ENCODE assay signal across 9 cellular contexts in genomic region chr13:80037505-80037888, GRCh38.
A peak's percentile ranks its signal among the peaks of the same experiment; 100 is the strongest.
DNase-seq lines count a peak whose midpoint lies in the region; ATAC-seq and TF ChIP-seq lines count a peak whose summit lies in the region.
"Had no signal": no experiment of that assay in that cellular context is flagged by ENCODE, and none has a peak within 500 bp of the region (broad histone marks: within the 10 kb centered on the region; RNA-seq: fewer than 3 reads in every experiment).

No MANE protein-coding gene starts in this region.

- H4K20me1 ChIP-seq in BLaER1 treated with 17β-estradiol and CSF1 and Interleukin-3, amounts not matched to agents 10 nM and 100 nM: no peaks in the 10 kb centered on the region
- no peaks in the 10 kb centered on the region for H4K20me1 ChIP-seq in GM23248 (ENCODE audit: insufficient read depth)
- H4K20me1 ChIP-seq in PC-3 (ENCODE audit: low read length): no peaks in the 10 kb centered on the region
- H4K20me1 ChIP-seq in hepatocyte (ENCODE audit: insufficient read depth, poor library complexity, severe bottlenecking): no peaks in the 10 kb centered on the region

- H2AFZ ChIP-seq in GM23248 (no peak overlapping the region), PC-3 (ENCODE audit: low read length) (no peak overlapping the region), hepatocyte (no peak overlapping the region)

- H3K4me1 Mint-ChIP-seq in endothelial cell (ENCODE audit: unreplicated experiment): peaks cover 25% of the 10 kb centered on the region

- peak overlapping the region in 8 of 11 experiments; percentile 31 to 69 (median 54); a peak in 15 of 22 replicates for H3K27ac ChIP-seq in BLaER1 treated with 17β-estradiol and CSF1 and Interleukin-3, amounts not matched to agents 10 nM and 100 nM
- H3K27ac ChIP-seq in GM23248: peak overlapping the region; percentile 58
- peak overlapping the region; percentile 87 for H3K27ac ChIP-seq in PC-3 (ENCODE audit: low read length)
- no peak overlapping the region for H3K27ac ChIP-seq in hepatocyte
- H3K27ac ChIP-seq: transverse colon had no signal

- no peaks in the 10 kb centered on the region for H3K36me3 Mint-ChIP-seq in endothelial cell (ENCODE audit: low read depth, unreplicated experiment)

- WGBS in GM23248 (ENCODE audit: low coverage in 1 of 2, low lambda C conversion rate in 2 of 2, missing lambda C conversion rate in 2 of 2), 2 experiments: 1 to 2% methylated on average over 2 of the region's 2 CpGs
- 70% methylated on average over 2 of the region's 2 CpGs for WGBS in hepatocyte (ENCODE audit: low lambda C conversion rate, missing lambda C conversion rate)

- H3K4me1 ChIP-seq in BLaER1 treated with 17β-estradiol and CSF1 and Interleukin-3, amounts not matched to agents 10 nM and 100 nM: peaks cover 29 to 62% (median 50%) of the 10 kb centered on the region in 10 experiments
- H3K4me1 ChIP-seq in GM23248 (ENCODE audit: insufficient read depth) (peaks cover 39% of the 10 kb centered on the region), PC-3 (ENCODE audit: insufficient read depth, low read length) (peaks cover 50% of the 10 kb centered on the region), hepatocyte (ENCODE audit: insufficient read depth) (no peaks in the 10 kb centered on the region)

- POLR2A ChIA-PET in PC-3 (lab: Charles Lee; ENCODE audit: unreplicated experiment): interaction anchor here (0.6 kb wide), 1 partner anchor 359 kb away, joined by 3 read pairs; no protein-coding TSS in a partner anchor

- no peaks in the 10 kb centered on the region; the same call in 1 of the 2 replicates for H3K9me2 ChIP-seq in GM23248 (ENCODE audit: insufficient read depth)
- no peaks in the 10 kb centered on the region for H3K9me2 ChIP-seq in PC-3 (replicated peaks; ENCODE audit: low read length)
- no peaks in the 10 kb centered on the region for H3K9me2 ChIP-seq in hepatocyte (replicated peaks; ENCODE audit: insufficient read depth)

- H3K27me3 Mint-ChIP-seq in endothelial cell (ENCODE audit: unreplicated experiment): peaks cover 2% of the 10 kb centered on the region

- DNase-seq in GM23248 (peak; percentile 96), PC-3 (peak; percentile 84), hepatocyte (ENCODE audit: low spot score) (peak; percentile 5), SHP77 treated with DMSO at 0.1 percent for 48 hours (lab: John Stamatoyannopoulos, UW) (no peak), NOMO-1 treated with dmso at 0.1 percent for 144 hours (lab: John Stamatoyannopoulos, UW; ENCODE audit: unreplicated experiment) (no peak), endothelial cell (ENCODE audit: low spot score) (no peak)
- DNase-seq: transverse colon had no signal

- H3K4me2 ChIP-seq in BLaER1 treated with 17β-estradiol and CSF1 and Interleukin-3, amounts not matched to agents 10 nM and 100 nM: peak overlapping the region in 9 of 11 experiments; percentile 55 to 80 (median 63); a peak in 17 of 22 replicates
- H3K4me2 ChIP-seq in GM23248 (ENCODE audit: unreplicated experiment) (peak overlapping the region; percentile 39), PC-3 (ENCODE audit: low read length) (peak overlapping the region; percentile 35), hepatocyte (no peak overlapping the region)

- intact Hi-C loops in PC-3 (cut with micrococcal nuclease): no loop called here

- H3K9ac ChIP-seq in BLaER1 treated with 17β-estradiol and CSF1 and Interleukin-3, amounts not matched to agents 10 nM and 100 nM: peak overlapping the region in 1 of 11 experiments; percentile 10; a peak in 1 of 22 replicates
- H3K9ac ChIP-seq in GM23248: 0 out of 2 replicates have a peak overlapping the region, but pooled peaks have one; percentile 0
- peak overlapping the region; percentile 58 for H3K9ac ChIP-seq in PC-3 (ENCODE audit: low read length)

- no peaks in the 10 kb centered on the region for H3K9me3 Mint-ChIP-seq in endothelial cell (ENCODE audit: unreplicated experiment)

- H3K4me3 Mint-ChIP-seq in endothelial cell (ENCODE audit: unreplicated experiment): no peak overlapping the region

- no peaks in the 10 kb centered on the region for H3K27me3 ChIP-seq in BLaER1 treated with 17β-estradiol and CSF1 and Interleukin-3, amounts not matched to agents 10 nM and 100 nM
- H3K27me3 ChIP-seq in GM23248 (replicated peaks; ENCODE audit: insufficient read depth): no peaks in the 10 kb centered on the region
- H3K27me3 ChIP-seq in PC-3 (ENCODE audit: low read length): no peaks in the 10 kb centered on the region
- H3K27me3 ChIP-seq in hepatocyte: no peaks in the 10 kb centered on the region
- H3K27me3 ChIP-seq: transverse colon had no signal

- no peak for TF ChIP-seq CTCF in PC-3 (conservative IDR thresholded peaks at IDR 0.05; ENCODE audit: low read depth, low read length)
- TF ChIP-seq CTCF in hepatocyte (IDR thresholded peaks at IDR 0.05; ENCODE audit: poor library complexity): no peak
- TF ChIP-seq CTCF in endothelial cell (IDR thresholded peaks at IDR 0.05; ENCODE audit: unreplicated experiment): no peak

- CTCF ChIA-PET in PC-3 (lab: Charles Lee): no interaction called here

- peak; percentile 78 for ATAC-seq in PC-3
- ATAC-seq in HG03135 (IDR thresholded peaks at IDR 0.05; ENCODE audit: unreplicated experiment): no peak

- no TSS peak for BruUV-seq in PC-3 (replicated peaks; lab: Mats Ljungman, UMichigan)

- H3F3A ChIP-seq in GM23248 (ENCODE audit: insufficient read depth) (peaks cover 35% of the 10 kb centered on the region), PC-3 (ENCODE audit: low read length, unreplicated experiment) (no peaks in the 10 kb centered on the region)

- H3K9me3 ChIP-seq in BLaER1 treated with 17β-estradiol and CSF1 and Interleukin-3, amounts not matched to agents 10 nM and 100 nM (replicated peaks in 1 of 11): no peaks in the 10 kb centered on the region
- no peaks in the 10 kb centered on the region for H3K9me3 ChIP-seq in GM23248 (ENCODE audit: low read depth)
- no peaks in the 10 kb centered on the region for H3K9me3 ChIP-seq in PC-3 (ENCODE audit: low read length)
- no peaks in the 10 kb centered on the region for H3K9me3 ChIP-seq in hepatocyte (ENCODE audit: low read depth)
- H3K9me3 ChIP-seq: transverse colon had no signal

- H3K79me2 ChIP-seq in GM23248 (ENCODE audit: insufficient read depth) (0 out of 2 replicates have a peak, but pooled peaks cover 6% of the 10 kb centered on the region), PC-3 (ENCODE audit: low read length) (no peaks in the 10 kb centered on the region), hepatocyte (no peaks in the 10 kb centered on the region)

- no peaks in the 10 kb centered on the region for H3K36me3 ChIP-seq in BLaER1 treated with 17β-estradiol and CSF1 and Interleukin-3, amounts not matched to agents 10 nM and 100 nM
- H3K36me3 ChIP-seq in GM23248 (ENCODE audit: low read depth): no peaks in the 10 kb centered on the region
- no peaks in the 10 kb centered on the region for H3K36me3 ChIP-seq in PC-3 (ENCODE audit: low read depth, low read length)
- H3K36me3 ChIP-seq in hepatocyte (replicated peaks; ENCODE audit: insufficient read depth, low read depth): no peaks in the 10 kb centered on the region
- H3K36me3 ChIP-seq: transverse colon had no signal

- in situ Hi-C loops in GM23248 (cut with MboI): no loop called here

- no peak overlapping the region for H3K27ac Mint-ChIP-seq in endothelial cell (ENCODE audit: unreplicated experiment)

- H3K4me3 ChIP-seq in BLaER1 treated with 17β-estradiol and CSF1 and Interleukin-3, amounts not matched to agents 10 nM and 100 nM: no peak overlapping the region
- H3K4me3 ChIP-seq in GM23248: no peak overlapping the region
- H3K4me3 ChIP-seq in PC-3 (ENCODE audit: low read length): no peak overlapping the region
- H3K4me3 ChIP-seq in hepatocyte: no peak overlapping the region
- H3K4me3 ChIP-seq: transverse colon had no signal

Comparison
In these comparisons a context has a peak if more than half of its experiments do, and no peak if none do; other contexts are left out.
1. DNase-seq: peak in GM23248 (single experiment), PC-3 (single experiment) and hepatocyte (single experiment); none in SHP77 treated with DMSO at 0.1 percent for 48 hours (single experiment), NOMO-1 treated with dmso at 0.1 percent for 144 hours (single experiment) and endothelial cell (single experiment).